Comparison of ENCODE assay signal across 11 cellular contexts in genomic region chr3:187958432-187959003, GRCh38.
DNase-seq lines count a peak whose midpoint lies in the region; ATAC-seq, FAIRE-seq and TF ChIP-seq lines count a peak whose summit lies in the region.
"Had no signal": no experiment of that assay in that cellular context is flagged by ENCODE, and none has a peak within 500 bp of the region (broad histone marks: within the 10 kb centered on the region; RNA-seq: fewer than 3 reads in every experiment).

No MANE protein-coding gene starts in this region.

- peaks cover 0 to 8% of the 10 kb centered on the region in 2 donors for H3K36me3 Mint-ChIP-seq in activated naive CD4-positive, alpha-beta T cell treated with anti-CD3 and anti-CD28 coated beads, Interleukin-2, amount 50 U/mL, for 72 hours

- no peak for FAIRE-seq in HTR-8/SVneo (lab: Jason Lieb, UNC)
- FAIRE-seq: G401.6 had no signal

- intact Hi-C loops in dorsolateral prefrontal cortex (cut with DNase I), result no loop called here

- no peaks in the 10 kb centered on the region for H3K27me3 ChIP-seq in HL-60 (ENCODE audit: insufficient read depth, poor library complexity, severe bottlenecking)
- H3K27me3 ChIP-seq in dorsolateral prefrontal cortex, result no peaks in the 10 kb centered on the region

- H3K27ac Mint-ChIP-seq in activated naive CD4-positive, alpha-beta T cell treated with anti-CD3 and anti-CD28 coated beads, Interleukin-2, amount 50 U/mL, for 72 hours, result peak overlapping the region; percentile 44 to 91

- TF ChIP-seq CTCF in HL-60 (IDR thresholded peaks at IDR 0.05; ENCODE audit: insufficient read depth, low read length) (no peak), dorsolateral prefrontal cortex (IDR thresholded peaks at IDR 0.05 in 54 of 56, conservative IDR thresholded peaks at IDR 0.05 in 2 of 56; ENCODE audit: low read depth in 1 of 56, partially characterized antibody in 56 of 56) (no peak)

- ATAC-seq in activated naive CD4-positive, alpha-beta T cell treated with anti-CD3 and anti-CD28 coated beads, Interleukin-2, amount 50 U/mL, for 72 hours, result peak; percentile 45 to 59
- ATAC-seq in GM21526 (IDR thresholded peaks at IDR 0.05; ENCODE audit: low FRiP score, unreplicated experiment), result no peak

- H3K9me3 Mint-ChIP-seq in activated naive CD4-positive, alpha-beta T cell treated with anti-CD3 and anti-CD28 coated beads, Interleukin-2, amount 50 U/mL, for 72 hours, result peaks cover 0 to 8% of the 10 kb centered on the region in 2 donors

- H3K4me3 ChIP-seq in HL-60 (replicated peaks; ENCODE audit: insufficient read depth, low read length) (no peak overlapping the region), dorsolateral prefrontal cortex (no peak overlapping the region)

- peak in 1 of 2 experiments; percentile 57 for DNase-seq in HL-60 (ENCODE audit: low read depth in 1 of 2, low spot score in 1 of 2)
- peak in 3 of 4 experiments; percentile 34 to 40 (median 37) for DNase-seq in activated CD4-positive, CD25-positive, alpha-beta regulatory T cell (lab: John Stamatoyannopoulos, UW)
- peak in 1 of 2 donors; percentile 33 for DNase-seq in activated naive CD4-positive, alpha-beta T cell treated with anti-CD3 and anti-CD28 coated beads, Interleukin-2, amount 50 U/mL, for 72 hours (ENCODE audit: low spot score in 2 of 2)
- peak; percentile 35 for DNase-seq in stimulated activated CD8-positive, alpha-beta memory T cell treated with anti-CD3 and anti-CD28 coated beads, Interleukin-15, amount 100 ng/mL, for 1 hour (ENCODE audit: low read depth)
- no peak for DNase-seq in HTR-8/SVneo (ENCODE audit: insufficient read length, low spot score)
- no peak for DNase-seq in dorsolateral prefrontal cortex
- DNase-seq in NCI-H1092 treated with DMSO at 0.1 percent for 48 hours (lab: John Stamatoyannopoulos, UW), result no peak
- DNase-seq: mesendoderm, NCI-H774 had no signal

- peak overlapping the region; percentile 22; the same call in 1 of the 2 replicates for H3K27ac ChIP-seq in HL-60 (replicated peaks)
- H3K27ac ChIP-seq in dorsolateral prefrontal cortex, result no peak overlapping the region

Comparison
In these comparisons a context has a peak if more than half of its experiments do, and no peak if none do; other contexts are left out.
1. DNase-seq: peak in activated CD4-positive, CD25-positive, alpha-beta regulatory T cell (3 of 4) and stimulated activated CD8-positive, alpha-beta memory T cell treated with anti-CD3 and anti-CD28 coated beads, Interleukin-15, amount 100 ng/mL, for 1 hour (single experiment); none in HTR-8/SVneo (single experiment), dorsolateral prefrontal cortex (0 of 10) and NCI-H1092 treated with DMSO at 0.1 percent for 48 hours (single experiment).